1 cellular context compared by ENCODE assay signal in genomic region chr22:50267591-50268390, GRCh38.
TF ChIP-seq lines count a peak whose summit lies in the region.

No MANE protein-coding gene starts in this region.

TF ChIP-seq in K562, 482 proteins besides CTCF, POLR2A, EP300 and RAD21 (continued from another document):
- TF ChIP-seq ZBTB11 (CRISPR knock-in tag; IDR thresholded peaks at IDR 0.05): no peak
